Comparison of ENCODE assay signal across 1 cellular context in genomic region chr6:159821726-159822125, GRCh38.
TF ChIP-seq lines count a peak whose summit lies in the region.

No MANE protein-coding gene starts in this region.

TF ChIP-seq in HepG2, 621 proteins besides CTCF, POLR2A, EP300 and RAD21:
- TF ChIP-seq NFYC (CRISPR knock-in tag; IDR thresholded peaks at IDR 0.05): no peak
- TF ChIP-seq GATA4 (IDR thresholded peaks at IDR 0.05; ENCODE audit: borderline replicate concordance, low read depth): no peak
- TF ChIP-seq ZNF768 (CRISPR knock-in tag; IDR thresholded peaks at IDR 0.05): peak; percentile 34; the same call in 1 of the 2 replicates
- TF ChIP-seq FOXM1 (CRISPR knock-in tag; IDR thresholded peaks at IDR 0.05): peak; percentile 23; the same call in 1 of the 2 replicates
- no peak for TF ChIP-seq KDM1A (CRISPR knock-in tag; IDR thresholded peaks at IDR 0.05)
